30 cellular contexts compared by ENCODE assay signal in genomic region chr1:15513192-15513591, GRCh38. TPM values are rescaled to one million over a fixed set of nuclear protein-coding genes. Genes with fewer than 3 reads are reported as not detected.
"Had no signal": no experiment of that assay in that cellular context is flagged by ENCODE, and none has a peak within 500 bp of the region (broad histone marks: within the 10 kb centered on the region; RNA-seq: fewer than 3 reads in every experiment).

No MANE protein-coding gene starts in this region.

- H3K27ac ChIP-seq: colonic mucosa, gastroesophageal sphincter, hepatocyte, right lobe of liver, skin epidermis, vagina, WERI-Rb-1 had no signal

- H3K27ac Mint-ChIP-seq: activated naive CD4-positive, alpha-beta T cell treated with anti-CD3 and anti-CD28 coated beads, Interleukin-2, amount 50 U/mL, for 24 hours; nephron; stimulated activated naive CD8-positive, alpha-beta T cell treated with anti-CD3 and anti-CD28 coated beads, Interleukin-15, Interleukin-2, amounts not matched to agents 100 ng/mL and 50 ng/mL, for 24 hours; type B pancreatic cell had no signal

- DNase-seq: activated CD8-positive, alpha-beta memory T cell treated with anti-CD3 and anti-CD28 coated beads for 24 hours; activated gamma-delta T cell; colonic mucosa; dorsolateral prefrontal cortex; effector memory CD4-positive, alpha-beta T cell; left cardiac atrium; left ventricle myocardium superior; right lobe of liver; stimulated activated CD4-positive, alpha-beta T cell treated with anti-CD3 and anti-CD28 coated beads, Interleukin-12 subunit alpha, Interleukin-12 subunit beta, amount 100 ng/mL, for 4 hours; stimulated activated CD4-positive, alpha-beta T cell treated with anti-CD3 and anti-CD28 coated beads, Interleukin-4, amount 100 ng/mL, for 1 hour; T-helper 9 cell; WERI-Rb-1 had no signal

- H3K27me3 ChIP-seq: colonic mucosa, dorsolateral prefrontal cortex, gastroesophageal sphincter, hepatocyte, right lobe of liver, vagina had no signal

- H3K9me3 Mint-ChIP-seq: activated naive CD4-positive, alpha-beta T cell treated with anti-CD3 and anti-CD28 coated beads, Interleukin-2, amount 50 U/mL, for 24 hours; central memory CD8-positive, alpha-beta T cell; nephron; stimulated activated naive CD8-positive, alpha-beta T cell treated with anti-CD3 and anti-CD28 coated beads, Interleukin-15, Interleukin-2, amounts not matched to agents 100 ng/mL and 50 ng/mL, for 24 hours; type B pancreatic cell had no signal

- H3K9me3 ChIP-seq: colonic mucosa, gastroesophageal sphincter, right lobe of liver, vagina had no signal

- H3K4me3 Mint-ChIP-seq: activated naive CD4-positive, alpha-beta T cell treated with anti-CD3 and anti-CD28 coated beads, Interleukin-2, amount 50 U/mL, for 24 hours; central memory CD8-positive, alpha-beta T cell; nephron; stimulated activated naive CD8-positive, alpha-beta T cell treated with anti-CD3 and anti-CD28 coated beads, Interleukin-15, Interleukin-2, amounts not matched to agents 100 ng/mL and 50 ng/mL, for 24 hours; type B pancreatic cell had no signal

- H3K27me3 Mint-ChIP-seq: activated naive CD4-positive, alpha-beta T cell treated with anti-CD3 and anti-CD28 coated beads, Interleukin-2, amount 50 U/mL, for 24 hours; central memory CD8-positive, alpha-beta T cell; stimulated activated naive CD8-positive, alpha-beta T cell treated with anti-CD3 and anti-CD28 coated beads, Interleukin-15, Interleukin-2, amounts not matched to agents 100 ng/mL and 50 ng/mL, for 24 hours; type B pancreatic cell had no signal

- H3K4me3 ChIP-seq: colonic mucosa, dorsolateral prefrontal cortex, gastroesophageal sphincter, hepatocyte, right lobe of liver, skin epidermis, vagina had no signal

- H3K36me3 ChIP-seq: colonic mucosa, right lobe of liver had no signal

- H3K4me1 ChIP-seq: colonic mucosa, right lobe of liver, vagina had no signal

RNA-seq across cellular contexts. Expression of gene CELA2B, which starts 37.3 kb away (rescaled TPM):
- total RNA-seq: bronchial epithelial cell, dorsolateral prefrontal cortex, endothelial cell of umbilical vein, fibroblast of lung, fibroblast of villous mesenchyme, gastroesophageal sphincter, left cardiac atrium, left ventricle myocardium superior, lung microvascular endothelial cell, renal cortical epithelial cell, right lobe of liver, vagina had no signal
- polyA plus RNA-seq: endothelial cell of umbilical vein, esophagus, fibroblast of lung, keratinocyte had no signal

RNA-seq across cellular contexts. Expression of gene CELA2A, which starts 56.7 kb away (rescaled TPM):
- total RNA-seq: bronchial epithelial cell, dorsolateral prefrontal cortex, endothelial cell of umbilical vein, fibroblast of lung, fibroblast of villous mesenchyme, gastroesophageal sphincter, left cardiac atrium, left ventricle myocardium superior, lung microvascular endothelial cell, osteoblast, renal cortical epithelial cell, right lobe of liver, vagina had no signal
- polyA plus RNA-seq: endothelial cell of umbilical vein, esophagus, fibroblast of lung, keratinocyte had no signal
